8 cellular contexts compared by ENCODE assay signal in genomic region chr2:70978388-70979357, GRCh38. TPM values are rescaled to one million over a fixed set of nuclear protein-coding genes. Genes with fewer than 3 reads are reported as not detected.
DNase-seq lines count a peak whose midpoint lies in the region; ATAC-seq and TF ChIP-seq lines count a peak whose summit lies in the region.

A gene with protein sequence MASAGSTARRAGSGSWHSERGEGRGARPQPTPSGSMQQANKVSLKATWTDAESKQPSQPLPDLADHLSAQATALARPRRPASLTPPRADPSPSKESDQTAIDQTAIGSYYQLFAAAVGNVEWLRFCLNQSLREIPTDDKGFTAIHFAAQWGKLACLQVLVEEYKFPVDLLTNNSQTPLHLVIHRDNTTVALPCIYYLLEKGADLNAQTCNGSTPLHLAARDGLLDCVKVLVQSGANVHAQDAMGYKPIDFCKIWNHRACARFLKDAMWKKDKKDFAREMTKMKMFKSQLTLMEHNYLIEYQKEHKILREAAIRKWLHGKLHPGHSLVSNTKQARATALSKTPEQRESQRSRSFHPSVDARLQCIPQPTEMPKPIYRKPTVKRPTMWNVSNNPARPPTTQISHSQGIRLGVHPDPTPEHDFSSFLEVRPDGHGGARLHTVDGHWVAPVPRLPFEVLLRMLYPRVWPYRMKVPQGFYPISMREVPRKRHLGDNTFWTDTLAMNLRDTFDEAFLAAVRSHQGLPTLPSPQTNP (plus strand): TSS chr2:70978630. CDS start chr2:70978646, 16 bp downstream.

- no peak within 1 kb of the TSS for H3K23ac ChIP-seq in trophoblast cell (ENCODE audit: low read length)

- H3K79me2 ChIP-seq in trophoblast cell (ENCODE audit: control insufficient read depth, insufficient read depth, low read length, poor library complexity) = peaks cover 1% of the 10 kb centered on the region

- peak within 1 kb of the TSS; percentile 67 for H3K4me2 ChIP-seq in trophoblast cell (ENCODE audit: low read length)

- H3K9ac ChIP-seq in HUES64 (ENCODE audit: low read depth, low read length) (peak within 1 kb of the TSS; percentile 56), trophoblast cell (ENCODE audit: low read length) (no peak within 1 kb of the TSS)

- H3K9me3 Mint-ChIP-seq in Calu3 (ENCODE audit: low read depth, unreplicated experiment) = no peaks in the 10 kb centered on the region
- no peaks in the 10 kb centered on the region for H3K9me3 Mint-ChIP-seq in activated naive CD4-positive, alpha-beta T cell treated with anti-CD3 and anti-CD28 coated beads, Interleukin-2, amount 50 U/mL, for 24 hours

- peak within 1 kb of the TSS; percentile 61 for H3K18ac ChIP-seq in trophoblast cell (ENCODE audit: low read length)

- H3K9me3 ChIP-seq in HUES64 (ENCODE audit: insufficient read depth, low read depth, low read length) = no peaks in the 10 kb centered on the region
- no peaks in the 10 kb centered on the region for H3K9me3 ChIP-seq in heart right ventricle
- H3K9me3 ChIP-seq in trophoblast cell (ENCODE audit: insufficient read depth, low read depth, low read length) = peaks cover 3% of the 10 kb centered on the region

- no peak within 1 kb of the TSS for H2BK5ac ChIP-seq in trophoblast cell (ENCODE audit: low read depth, low read length, poor library complexity)

- H2BK120ac ChIP-seq in trophoblast cell (ENCODE audit: insufficient read depth, low read length, poor library complexity) = peak within 1 kb of the TSS; percentile 30

- no peak within 1 kb of the TSS for H2BK12ac ChIP-seq in trophoblast cell (ENCODE audit: low read length)

- no peak within 1 kb of the TSS for H3K4ac ChIP-seq in trophoblast cell (ENCODE audit: low read depth, low read length)

- no peak within 1 kb of the TSS for H4K12ac ChIP-seq in trophoblast cell (ENCODE audit: low read depth, low read length)

- H3K4me3 Mint-ChIP-seq in Calu3 (ENCODE audit: low read depth, unreplicated experiment) = peak within 1 kb of the TSS; percentile 64
- H3K4me3 Mint-ChIP-seq in activated naive CD4-positive, alpha-beta T cell treated with anti-CD3 and anti-CD28 coated beads, Interleukin-2, amount 50 U/mL, for 24 hours = peak within 1 kb of the TSS; percentile 84

- peaks cover 18% of the 10 kb centered on the region for H3K36me3 Mint-ChIP-seq in Calu3 (ENCODE audit: insufficient read depth, unreplicated experiment)
- no peaks in the 10 kb centered on the region for H3K36me3 Mint-ChIP-seq in activated naive CD4-positive, alpha-beta T cell treated with anti-CD3 and anti-CD28 coated beads, Interleukin-2, amount 50 U/mL, for 24 hours

- H3K4me1 ChIP-seq in HUES64 (ENCODE audit: insufficient read depth, low read length) (peaks cover 14% of the 10 kb centered on the region), heart right ventricle (peaks cover 6 to 28% (median 21%) of the 10 kb centered on the region in 9 donors), trophoblast cell (ENCODE audit: control insufficient read depth in 1 of 2, insufficient read depth in 2 of 2, low read length in 2 of 2) (peaks cover 8 to 10% of the 10 kb centered on the region in 2 experiments)

- peaks cover 26% of the 10 kb centered on the region for H3K4me1 Mint-ChIP-seq in Calu3 (ENCODE audit: low read depth, unreplicated experiment)
- H3K4me1 Mint-ChIP-seq in activated naive CD4-positive, alpha-beta T cell treated with anti-CD3 and anti-CD28 coated beads, Interleukin-2, amount 50 U/mL, for 24 hours = peaks cover 16% of the 10 kb centered on the region

- peak within 1 kb of the TSS; percentile 79 for H4K8ac ChIP-seq in trophoblast cell (ENCODE audit: low read depth, low read length)

- DNase-seq in Calu3 = peak; percentile 5
- peak; percentile 39 to 53 for DNase-seq in heart right ventricle
- DNase-seq in trophoblast cell = peak; percentile 85 to 88
- no peak for DNase-seq in NOMO-1 treated with dmso at 0.1 percent for 144 hours (lab: John Stamatoyannopoulos, UW; ENCODE audit: unreplicated experiment)
- DNase-seq in NCI-H1694 (lab: John Stamatoyannopoulos, UW) = no peak

- CTCF ChIA-PET in Calu3 (lab: Charles Lee) = interaction anchor here (0.6 to 0.8 kb wide), 2 partner anchors 11 to 14 kb away, joined by 3 to 5 read pairs; no protein-coding TSS in a partner anchor

- no peak within 1 kb of the TSS for H2AK5ac ChIP-seq in trophoblast cell (ENCODE audit: low read length)

- intact Hi-C loops in Calu3 (cut with micrococcal nuclease; ENCODE audit: unreplicated experiment) = no loop called here
- intact Hi-C loops in heart right ventricle (cut with DNase I) = no loop called here

- peaks cover 7% of the 10 kb centered on the region for H3K79me1 ChIP-seq in trophoblast cell (ENCODE audit: low read length)

- ATAC-seq in heart right ventricle (peak; percentile 52 to 77 (median 61)), GM18907 (IDR thresholded peaks at IDR 0.05; ENCODE audit: unreplicated experiment) (no peak)

- H3K27ac ChIP-seq in HUES64 (ENCODE audit: low read depth, low read length) (no peak within 1 kb of the TSS), heart right ventricle (peak within 1 kb of the TSS; percentile 22 to 87 (median 84)), trophoblast cell (ENCODE audit: low read depth, low read length) (no peak within 1 kb of the TSS)

- peaks cover 55% of the 10 kb centered on the region for H3K27me3 ChIP-seq in HUES64 (ENCODE audit: insufficient read depth, low read length)
- peaks cover 0 to 12% (median 0%) of the 10 kb centered on the region in 7 donors for H3K27me3 ChIP-seq in heart right ventricle
- H3K27me3 ChIP-seq in trophoblast cell (ENCODE audit: insufficient read depth, low read length) = no peaks in the 10 kb centered on the region

- TF ChIP-seq CTCF in Calu3 (IDR thresholded peaks at IDR 0.05; ENCODE audit: unreplicated experiment) (no peak), heart right ventricle (IDR thresholded peaks at IDR 0.05) (no peak)

- WGBS in HUES64 = 1% methylated on average over 82 of the region's 82 CpGs
- 4 to 8% methylated on average over 75 to 82 of the region's 82 CpGs for WGBS in heart right ventricle, 2 donors
- WGBS in trophoblast cell (ENCODE audit: extremely low coverage, insufficient coverage, insufficient read length) = no CpG with 5 or more reads among the region's 82 CpGs

- H4K91ac ChIP-seq in trophoblast cell (ENCODE audit: low read depth, low read length) = peak within 1 kb of the TSS; percentile 21

- H3K27ac Mint-ChIP-seq in Calu3 (ENCODE audit: unreplicated experiment) = peak within 1 kb of the TSS; percentile 41
- H3K27ac Mint-ChIP-seq in activated naive CD4-positive, alpha-beta T cell treated with anti-CD3 and anti-CD28 coated beads, Interleukin-2, amount 50 U/mL, for 24 hours = peak within 1 kb of the TSS; percentile 85

- H3K4me3 ChIP-seq in HUES64 (ENCODE audit: low read length) (peak within 1 kb of the TSS; percentile 77), heart right ventricle (peak within 1 kb of the TSS; percentile 23 to 76 (median 68)), trophoblast cell (ENCODE audit: low read depth, low read length) (peak within 1 kb of the TSS; percentile 72)

- H3K36me3 ChIP-seq in HUES64 (ENCODE audit: insufficient read depth, low read length) = no peaks in the 10 kb centered on the region
- peaks cover 0 to 4% (median 0%) of the 10 kb centered on the region in 9 donors for H3K36me3 ChIP-seq in heart right ventricle
- no peaks in the 10 kb centered on the region for H3K36me3 ChIP-seq in trophoblast cell (ENCODE audit: control insufficient read depth in 1 of 2, insufficient read depth in 2 of 2, low read length in 2 of 2)

- peaks cover 21% of the 10 kb centered on the region for H3K27me3 Mint-ChIP-seq in Calu3 (ENCODE audit: unreplicated experiment)
- no peaks in the 10 kb centered on the region for H3K27me3 Mint-ChIP-seq in activated naive CD4-positive, alpha-beta T cell treated with anti-CD3 and anti-CD28 coated beads, Interleukin-2, amount 50 U/mL, for 24 hours

- no TSS peak for BruUV-seq in Calu3 (replicated peaks; lab: Mats Ljungman, UMichigan)

- peak within 1 kb of the TSS; percentile 93 for H2AFZ ChIP-seq in trophoblast cell (ENCODE audit: insufficient read depth, low read length, poor library complexity)

- peak within 1 kb of the TSS; percentile 26 for H3K14ac ChIP-seq in trophoblast cell (ENCODE audit: low read length)

RNA-seq across cellular contexts. Expression of the gene that starts here (rescaled TPM):
- total RNA-seq in Calu3 (2022) (not detected in 2 replicates), heart right ventricle (1 to 10 TPM in 1 of 10 donors, under 1 TPM in 8, not detected in 1; 0.14 to 1.3 (median 0.74) TPM)
- polyA plus RNA-seq in HUES64 (2013, experiment 1 of 2) = 0.55 TPM
- 0.63 TPM for polyA plus RNA-seq in HUES64 (2013, experiment 2 of 2)
- 1 to 10 TPM in 1 of 2 donors, under 1 TPM in 1; 0.97 to 1.1 TPM for polyA plus RNA-seq in heart right ventricle
- 0.73 and 0.86 TPM in 2 replicates for polyA plus RNA-seq in trophoblast cell (2013)

Comparison
In these comparisons a context has a peak if more than half of its experiments do, and no peak if none do; other contexts are left out.
1. Peak in DNase-seq in Calu3; RNA of the gene not detected or under 1 TPM.
2. DNase-seq: peak in heart right ventricle (2 of 2) and trophoblast cell (2 of 2); none in NOMO-1 treated with dmso at 0.1 percent for 144 hours (single experiment) and NCI-H1694 (single experiment).
3. H3K27ac ChIP-seq: peak in heart right ventricle (10 of 10); none in HUES64 (single experiment) and trophoblast cell (single experiment).
4. Peak in every context shown above with its lines, with median percentiles within 50 percentile points of each other: H3K4me3 ChIP-seq.